In the genomic region with DNA sequence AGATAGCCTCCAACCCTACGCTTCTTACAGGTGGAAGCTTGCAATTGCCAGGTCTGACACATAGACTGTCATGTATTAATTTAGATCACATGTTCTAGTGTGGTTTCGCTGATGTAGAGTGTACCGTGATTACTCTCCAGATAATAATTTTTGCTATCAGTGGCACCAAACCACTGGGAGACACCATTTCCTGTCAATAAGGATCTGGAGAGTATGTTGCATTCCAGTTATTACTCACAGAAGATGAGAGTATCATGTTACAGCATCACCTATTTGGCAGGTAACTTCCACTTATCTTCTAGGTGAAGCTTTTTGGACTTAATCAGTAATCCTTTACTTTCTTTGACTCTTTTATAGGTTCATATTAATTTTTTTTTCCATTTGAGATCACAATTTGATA, we compare ENCODE assay signal across 1 cellular context.
TF ChIP-seq lines count a peak whose summit lies in the region.

No MANE protein-coding gene starts in this region.

TF ChIP-seq in GM12878, 131 proteins besides CTCF, POLR2A, EP300 and RAD21 (continued from another document):
- peak; percentile 13; the same call in 1 of the 2 replicates for TF ChIP-seq RUNX3 (IDR thresholded peaks at IDR 0.05; ENCODE audit: low read length)
